In genomic region chrX:111376897-111377601, GRCh38 we compare ENCODE assay signal across 1 cellular context.
TF ChIP-seq lines count a peak whose summit lies in the region.

No MANE protein-coding gene starts in this region.

TF ChIP-seq in neural cell, 6 proteins besides CTCF, POLR2A, EP300 and RAD21:
- TF ChIP-seq POLR2AphosphoS5 (IDR thresholded peaks at IDR 0.05) (peak; percentile 48), SMC3 (conservative IDR thresholded peaks at IDR 0.05; ENCODE audit: poor library complexity) (no peak), TAF1 (IDR thresholded peaks at IDR 0.05; ENCODE audit: low read depth) (peak; percentile 7), MXI1 (conservative IDR thresholded peaks at IDR 0.05; ENCODE audit: poor library complexity, severe bottlenecking) (peak; percentile 2), EZH2 (IDR thresholded peaks at IDR 0.05; ENCODE audit: borderline replicate concordance, insufficient read depth, low read length, poor library complexity, severe bottlenecking) (no peak)
- TF ChIP-seq, protein P1, sequence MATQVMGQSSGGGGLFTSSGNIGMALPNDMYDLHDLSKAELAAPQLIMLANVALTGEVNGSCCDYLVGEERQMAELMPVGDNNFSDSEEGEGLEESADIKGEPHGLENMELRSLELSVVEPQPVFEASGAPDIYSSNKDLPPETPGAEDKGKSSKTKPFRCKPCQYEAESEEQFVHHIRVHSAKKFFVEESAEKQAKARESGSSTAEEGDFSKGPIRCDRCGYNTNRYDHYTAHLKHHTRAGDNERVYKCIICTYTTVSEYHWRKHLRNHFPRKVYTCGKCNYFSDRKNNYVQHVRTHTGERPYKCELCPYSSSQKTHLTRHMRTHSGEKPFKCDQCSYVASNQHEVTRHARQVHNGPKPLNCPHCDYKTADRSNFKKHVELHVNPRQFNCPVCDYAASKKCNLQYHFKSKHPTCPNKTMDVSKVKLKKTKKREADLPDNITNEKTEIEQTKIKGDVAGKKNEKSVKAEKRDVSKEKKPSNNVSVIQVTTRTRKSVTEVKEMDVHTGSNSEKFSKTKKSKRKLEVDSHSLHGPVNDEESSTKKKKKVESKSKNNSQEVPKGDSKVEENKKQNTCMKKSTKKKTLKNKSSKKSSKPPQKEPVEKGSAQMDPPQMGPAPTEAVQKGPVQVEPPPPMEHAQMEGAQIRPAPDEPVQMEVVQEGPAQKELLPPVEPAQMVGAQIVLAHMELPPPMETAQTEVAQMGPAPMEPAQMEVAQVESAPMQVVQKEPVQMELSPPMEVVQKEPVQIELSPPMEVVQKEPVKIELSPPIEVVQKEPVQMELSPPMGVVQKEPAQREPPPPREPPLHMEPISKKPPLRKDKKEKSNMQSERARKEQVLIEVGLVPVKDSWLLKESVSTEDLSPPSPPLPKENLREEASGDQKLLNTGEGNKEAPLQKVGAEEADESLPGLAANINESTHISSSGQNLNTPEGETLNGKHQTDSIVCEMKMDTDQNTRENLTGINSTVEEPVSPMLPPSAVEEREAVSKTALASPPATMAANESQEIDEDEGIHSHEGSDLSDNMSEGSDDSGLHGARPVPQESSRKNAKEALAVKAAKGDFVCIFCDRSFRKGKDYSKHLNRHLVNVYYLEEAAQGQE (IDR thresholded peaks at IDR 0.05; ENCODE audit: borderline replicate concordance) = peak; percentile 69
TF ChIP-seq in neural cell: peak in this region for 4.
